8 cellular contexts compared by ENCODE assay signal in genomic region chr19:7629347-7630054, GRCh38. TPM values are rescaled to one million over a fixed set of nuclear protein-coding genes. Genes with fewer than 3 reads are reported as not detected.
DNase-seq lines count a peak whose midpoint lies in the region; FAIRE-seq and TF ChIP-seq lines count a peak whose summit lies in the region.

Gene PET100 (plus strand): TSS chr19:7629793. CDS start chr19:7629834, 41 bp downstream.
Gene XAB2 (minus strand): TSS chr19:7629545. CDS start chr19:7629527, 18 bp downstream.

- CTCF ChIA-PET in HEK293T (lab: Yijun Ruan, JAX), result interaction anchor here (1.4 kb wide), 1 partner anchor 61 kb away, joined by 6 read pairs; no protein-coding TSS in a partner anchor
- CTCF ChIA-PET in activated naive CD4-positive, alpha-beta T cell treated with anti-CD3 and anti-CD28 coated beads, Interleukin-2, amount 10 ng/mL, durations not matched to agents 7 days and 5 days (lab: Charles Lee), result interaction anchor here (0.8 to 1.2 kb wide), 3 partner anchors 8 to 61 kb away, joined by 3 to 4 read pairs (median 3); no protein-coding TSS in a partner anchor

- no peak within 1 kb of the TSS for H3K4ac ChIP-seq in neuronal stem cell (ENCODE audit: low read length)

- H3K4me3 ChIP-seq in NB4 (ENCODE audit: low read depth, low read length) (peak within 1 kb of the TSS; percentile 100), SK-N-MC (peak within 1 kb of the TSS; percentile 95), neuronal stem cell (ENCODE audit: low read length in 2 of 2) (peak within 1 kb of the TSS; percentile 89 to 92)

- peak within 1 kb of the TSS; percentile 35 for H3K23ac ChIP-seq in neuronal stem cell (ENCODE audit: low read depth, low read length, poor library complexity)

- H3K4me1 Mint-ChIP-seq in activated naive CD4-positive, alpha-beta T cell treated with anti-CD3 and anti-CD28 coated beads, Interleukin-2, amount 10 ng/mL, durations not matched to agents 7 days and 5 days, result peaks cover 41% of the 10 kb centered on the region

- no peaks in the 10 kb centered on the region for H3K27me3 ChIP-seq in neuronal stem cell (ENCODE audit: control insufficient read depth in 3 of 3, insufficient read depth in 3 of 3, low read depth in 1 of 3, low read length in 3 of 3)

- peak; percentile 69 for TF ChIP-seq POLR2A in NB4 (IDR thresholded peaks at IDR 0.05; ENCODE audit: extremely low read depth, insufficient read length)

- peaks cover 41% of the 10 kb centered on the region for H3K79me1 ChIP-seq in neuronal stem cell (ENCODE audit: low read depth, low read length)

- H2AFZ ChIP-seq in neuronal stem cell (ENCODE audit: low read length), result peak within 1 kb of the TSS; percentile 82

- peak within 1 kb of the TSS; percentile 85 for H3K4me2 ChIP-seq in neuronal stem cell (ENCODE audit: insufficient read depth, low read length, poor library complexity, severe bottlenecking)

- H3K4me3 Mint-ChIP-seq in activated naive CD4-positive, alpha-beta T cell treated with anti-CD3 and anti-CD28 coated beads, Interleukin-2, amount 10 ng/mL, durations not matched to agents 7 days and 5 days, result peak within 1 kb of the TSS; percentile 92

- H3K36me3 ChIP-seq in SK-N-MC (ENCODE audit: insufficient read depth, low read length) (no peaks in the 10 kb centered on the region; the same call in 1 of the 2 replicates), neuronal stem cell (replicated peaks in 1 of 2; ENCODE audit: control insufficient read depth in 2 of 2, insufficient read depth in 2 of 2, low read length in 2 of 2) (peaks cover 9 to 27% of the 10 kb centered on the region in 2 donors)

- H3K27ac ChIP-seq in SK-N-MC, result peak within 1 kb of the TSS; percentile 65
- no peak within 1 kb of the TSS for H3K27ac ChIP-seq in neuronal stem cell (replicated peaks; ENCODE audit: low read length)

- H3K27ac Mint-ChIP-seq in activated naive CD4-positive, alpha-beta T cell treated with anti-CD3 and anti-CD28 coated beads, Interleukin-2, amount 10 ng/mL, durations not matched to agents 7 days and 5 days, result peak within 1 kb of the TSS; percentile 98

- no peak within 1 kb of the TSS for H2BK15ac ChIP-seq in neuronal stem cell (ENCODE audit: low read length)

- no peak within 1 kb of the TSS for H4K91ac ChIP-seq in neuronal stem cell (ENCODE audit: low read depth, low read length, poor library complexity)

- H2BK120ac ChIP-seq in neuronal stem cell (ENCODE audit: low read depth, low read length), result no peak within 1 kb of the TSS

- DNase-seq in GF-D8 (lab: John Stamatoyannopoulos, UW) (peak; percentile 97), HEK293T (ENCODE audit: extremely low spot score) (peak; percentile 97), NB4 (ENCODE audit: low read depth) (peak; percentile 99), SK-N-MC (ENCODE audit: low read depth, low spot score) (peak; percentile 95), frontal cortex (ENCODE audit: low spot score in 2 of 2) (peak; percentile 99 to 100), neuronal stem cell (ENCODE audit: low spot score) (peak; percentile 99)
- DNase-seq in activated naive CD4-positive, alpha-beta T cell treated with anti-CD3 and anti-CD28 coated beads, Interleukin-2, amount 10 ng/mL, durations not matched to agents 7 days and 5 days, result peak; percentile 97

- no CpG with 5 or more reads among the region's 40 CpGs for WGBS in neuronal stem cell (ENCODE audit: extremely low coverage in 2 of 2, insufficient read length in 2 of 2, insufficient replicate concordance in 1 of 2), 2 donors

- TF ChIP-seq CTCF in NB4 (IDR thresholded peaks at IDR 0.05; ENCODE audit: low read depth, low read length) (no peak), subcutaneous adipose tissue (IDR thresholded peaks at IDR 0.05; ENCODE audit: low read depth) (no peak)

- H3K9me3 ChIP-seq in SK-N-MC (ENCODE audit: low read depth, low read length) (no peaks in the 10 kb centered on the region), neuronal stem cell (replicated peaks in 1 of 2; ENCODE audit: control insufficient read depth in 2 of 2, insufficient read depth in 1 of 2, low read depth in 1 of 2, low read length in 2 of 2) (no peaks in the 10 kb centered on the region)

- H2AK5ac ChIP-seq in neuronal stem cell (ENCODE audit: low read depth, low read length), result peak within 1 kb of the TSS; percentile 48

- peaks cover 34% of the 10 kb centered on the region for H3K36me3 Mint-ChIP-seq in activated naive CD4-positive, alpha-beta T cell treated with anti-CD3 and anti-CD28 coated beads, Interleukin-2, amount 10 ng/mL, durations not matched to agents 7 days and 5 days

- H3K9ac ChIP-seq in SK-N-MC (ENCODE audit: insufficient read length) (peak within 1 kb of the TSS; percentile 94), neuronal stem cell (ENCODE audit: low read depth, low read length, poor library complexity) (peak within 1 kb of the TSS; percentile 96)

- peak within 1 kb of the TSS; percentile 87 for H3K18ac ChIP-seq in neuronal stem cell (ENCODE audit: low read length)

- H3K9me3 Mint-ChIP-seq in activated naive CD4-positive, alpha-beta T cell treated with anti-CD3 and anti-CD28 coated beads, Interleukin-2, amount 10 ng/mL, durations not matched to agents 7 days and 5 days, result no peaks in the 10 kb centered on the region

- FAIRE-seq in frontal cortex (lab: Jason Lieb, UNC), result peak; percentile 99

- peaks cover 8 to 12% of the 10 kb centered on the region in 2 donors for H3K4me1 ChIP-seq in neuronal stem cell (ENCODE audit: control insufficient read depth in 2 of 2, insufficient read depth in 1 of 2, low read depth in 1 of 2, low read length in 2 of 2)

- no peak within 1 kb of the TSS for H3K14ac ChIP-seq in neuronal stem cell (ENCODE audit: low read length)

- H2BK5ac ChIP-seq in neuronal stem cell (ENCODE audit: low read length), result no peak within 1 kb of the TSS

- POLR2A ChIA-PET in HEK293T (lab: Yijun Ruan, JAX), result interaction anchor here (0.7 to 1.9 kb wide), 13 partner anchors 9 to 291 kb away, joined by 3 to 10 read pairs (median 5); partner anchors contain the start of genes CAMSAP3, SNAPC2 and TRAPPC5

- H2BK12ac ChIP-seq in neuronal stem cell (ENCODE audit: low read length), result no peak within 1 kb of the TSS

- H3K27me3 Mint-ChIP-seq in activated naive CD4-positive, alpha-beta T cell treated with anti-CD3 and anti-CD28 coated beads, Interleukin-2, amount 10 ng/mL, durations not matched to agents 7 days and 5 days, result no peaks in the 10 kb centered on the region

- peak within 1 kb of the TSS; percentile 3 for H4K8ac ChIP-seq in neuronal stem cell (ENCODE audit: low read depth, low read length)

TF ChIP-seq in HEK293T, 16 proteins besides CTCF, POLR2A, EP300 and RAD21:
- TF ChIP-seq FOXK2 (IDR thresholded peaks at IDR 0.05), result peak; percentile 94
- TF ChIP-seq L3MBTL2 (conservative IDR thresholded peaks at IDR 0.05), result peak; percentile 80
- TF ChIP-seq, protein P1, sequence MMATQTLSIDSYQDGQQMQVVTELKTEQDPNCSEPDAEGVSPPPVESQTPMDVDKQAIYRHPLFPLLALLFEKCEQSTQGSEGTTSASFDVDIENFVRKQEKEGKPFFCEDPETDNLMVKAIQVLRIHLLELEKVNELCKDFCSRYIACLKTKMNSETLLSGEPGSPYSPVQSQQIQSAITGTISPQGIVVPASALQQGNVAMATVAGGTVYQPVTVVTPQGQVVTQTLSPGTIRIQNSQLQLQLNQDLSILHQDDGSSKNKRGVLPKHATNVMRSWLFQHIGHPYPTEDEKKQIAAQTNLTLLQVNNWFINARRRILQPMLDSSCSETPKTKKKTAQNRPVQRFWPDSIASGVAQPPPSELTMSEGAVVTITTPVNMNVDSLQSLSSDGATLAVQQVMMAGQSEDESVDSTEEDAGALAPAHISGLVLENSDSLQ (IDR thresholded peaks at IDR 0.05), result peak; percentile 100
- TF ChIP-seq ARNT (IDR thresholded peaks at IDR 0.05), result no peak
- TF ChIP-seq FOXA1 (IDR thresholded peaks at IDR 0.05), result no peak
- no peak for TF ChIP-seq BHLHE40 (IDR thresholded peaks at IDR 0.05; ENCODE audit: borderline replicate concordance)
- peak; percentile 84 for TF ChIP-seq ELF4 (IDR thresholded peaks at IDR 0.05)

RNA-seq across cellular contexts. Expression of gene PET100, which starts in this region (rescaled TPM):
- total RNA-seq in frontal cortex (29.3 TPM), subcutaneous adipose tissue (10 to 100 TPM in 3 of 4 donors, 1 to 10 TPM in 1; 8.3 to 35.4 (median 21.1) TPM)
- 591 TPM for polyA plus RNA-seq in neuronal stem cell (2013, experiment 1 of 2)
- polyA plus RNA-seq in neuronal stem cell (2013, experiment 2 of 2), result 612 TPM

RNA-seq across cellular contexts. Expression of gene XAB2, which starts in this region (rescaled TPM):
- 24.1 TPM for total RNA-seq in frontal cortex
- polyA plus RNA-seq in neuronal stem cell (2013, experiment 1 of 2), result 25.9 TPM
- polyA plus RNA-seq in neuronal stem cell (2013, experiment 2 of 2), result 24.7 TPM
- 10 to 100 TPM; 16.1 to 40.5 (median 30.9) TPM for total RNA-seq in subcutaneous adipose tissue
